Comparison of ENCODE assay signal across 14 cellular contexts in the genomic region with DNA sequence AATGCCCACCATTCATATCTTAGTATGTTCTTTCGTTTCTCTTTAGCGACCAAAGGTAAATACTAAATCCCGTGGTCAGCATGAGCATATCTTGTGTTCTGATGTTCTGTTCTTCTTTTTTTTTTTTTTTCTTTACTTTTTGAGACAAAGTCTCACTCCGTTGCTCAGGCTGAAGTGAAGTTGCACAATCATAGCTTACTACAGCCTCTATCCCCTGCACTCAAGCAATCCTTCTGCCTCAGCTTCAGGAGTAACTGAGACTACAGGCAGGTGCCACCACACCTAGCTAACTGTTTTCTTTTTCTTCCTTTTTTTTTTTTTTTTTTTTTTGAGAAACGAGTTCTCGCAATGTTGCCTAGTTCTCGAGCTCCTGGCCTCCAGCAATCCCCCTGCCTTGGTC.
A peak's percentile ranks its signal among the peaks of the same experiment; 100 is the strongest.
DNase-seq lines count a peak whose midpoint lies in the region; ATAC-seq, FAIRE-seq and TF ChIP-seq lines count a peak whose summit lies in the region.
"Had no signal": no experiment of that assay in that cellular context is flagged by ENCODE, and none has a peak within 500 bp of the region (broad histone marks: within the 10 kb centered on the region; RNA-seq: fewer than 3 reads in every experiment).

No MANE protein-coding gene starts in this region.

- intact Hi-C loops in CD4-positive, alpha-beta memory T cell (cut with micrococcal nuclease) = loop anchor here (5.0 kb wide), 1 partner anchor 107 kb away; a partner anchor contains a TSS
- intact Hi-C loops in OCI-LY7 (cut with micrococcal nuclease; ENCODE audit: unreplicated experiment) = no loop called here

- H3K14ac ChIP-seq in H1 (ENCODE audit: insufficient read length) = no peak overlapping the region

- no peak for TF ChIP-seq EP300 in H1 (IDR thresholded peaks at IDR 0.05; ENCODE audit: borderline replicate concordance in 1 of 2, low read depth in 2 of 2, low read length in 2 of 2)

- no peaks in the 10 kb centered on the region for H3K36me3 ChIP-seq in CD4-positive, alpha-beta memory T cell (ENCODE audit: insufficient read depth, low read length)
- H3K36me3 ChIP-seq in OCI-LY7 (ENCODE audit: insufficient read depth, low read length) (no peaks in the 10 kb centered on the region), H1 (ENCODE audit: control insufficient read depth in 2 of 4, insufficient read depth in 4 of 4, low read length in 3 of 4) (no peaks in the 10 kb centered on the region)

- no peak for TF ChIP-seq CTCF in OCI-LY7 (conservative IDR thresholded peaks at IDR 0.05; ENCODE audit: low read length)
- no peak for TF ChIP-seq CTCF in H1 (IDR thresholded peaks at IDR 0.05; ENCODE audit: control extremely low read depth in 1 of 3, insufficient read depth in 1 of 3, low read depth in 1 of 3, low read length in 3 of 3)
- TF ChIP-seq CTCF in HFFc6 (IDR thresholded peaks at IDR 0.05) = no peak

- no peak overlapping the region for H3K4ac ChIP-seq in H1 (replicated peaks; ENCODE audit: insufficient read length, low read depth, low read length)

- no peaks in the 10 kb centered on the region for H3K9me3 ChIP-seq in CD4-positive, alpha-beta memory T cell (ENCODE audit: control insufficient read depth in 1 of 2, low read length in 2 of 2)
- H3K9me3 ChIP-seq in OCI-LY7 (ENCODE audit: low read length) (no peaks in the 10 kb centered on the region), H1 (ENCODE audit: insufficient read depth in 2 of 2, low read depth in 1 of 2, low read length in 1 of 2) (peaks cover 0 to 6% of the 10 kb centered on the region in 2 experiments; a peak in 1 of 4 replicates)

- no peak overlapping the region for H2BK5ac ChIP-seq in H1 (ENCODE audit: low read depth, low read length)

- H3K56ac ChIP-seq in H1 (replicated peaks; ENCODE audit: insufficient read length, low read depth, low read length) = no peak overlapping the region

- BruUV-seq in OCI-LY7 (replicated peaks; lab: Mats Ljungman, UMichigan) = no TSS peak

- no peak overlapping the region for H3K18ac ChIP-seq in H1 (ENCODE audit: extremely low read depth, low read length)

- POLR2A ChIA-PET in CD4-positive, alpha-beta memory T cell (lab: Charles Lee; ENCODE audit: partially characterized antibody) = interaction anchor here (1.5 kb wide), 1 partner anchor 17 kb away, joined by 3 read pairs; no protein-coding TSS in a partner anchor
- POLR2A ChIA-PET in OCI-LY7 (lab: Charles Lee) (interaction anchor here (0.6 to 1.2 kb wide), 4 partner anchors 11 to 116 kb away, joined by 3 to 6 read pairs (median 4); no protein-coding TSS in a partner anchor), H1 (lab: Charles Lee; ENCODE audit: partially characterized antibody) (no interaction called here)

- no peak overlapping the region for H2BK15ac ChIP-seq in H1 (ENCODE audit: low read length)

- no peak overlapping the region for H2BK12ac ChIP-seq in H1 (ENCODE audit: low read depth, low read length)

- no peak overlapping the region for H3K27ac ChIP-seq in CD4-positive, alpha-beta memory T cell (ENCODE audit: low read depth, low read length)
- peak overlapping the region; percentile 29 for H3K27ac ChIP-seq in OCI-LY7 (ENCODE audit: low read depth, low read length, poor library complexity, severe bottlenecking)
- H3K27ac ChIP-seq in H1 (ENCODE audit: low read depth, low read length) = no peak overlapping the region

- ATAC-seq in HG02981 (IDR thresholded peaks at IDR 0.05; ENCODE audit: unreplicated experiment) = no peak

- no peak overlapping the region for H4K8ac ChIP-seq in H1 (ENCODE audit: extremely low read depth, insufficient read depth, low read length)

- 92% methylated on average over 6 of the region's 7 CpGs; no CpG with 5 or more reads in 1 of the 2 experiments for WGBS in H1 (ENCODE audit: extremely low coverage in 1 of 2, insufficient coverage in 1 of 2, insufficient read length in 1 of 2, insufficient replicate concordance in 2 of 2, low coverage in 1 of 2, low lambda C conversion rate in 2 of 2, missing lambda C conversion rate in 1 of 2), 2 experiments

- H3K4me1 ChIP-seq in CD4-positive, alpha-beta memory T cell (ENCODE audit: insufficient read depth, low read length) = peaks cover 21% of the 10 kb centered on the region
- H3K4me1 ChIP-seq in OCI-LY7 (ENCODE audit: insufficient read depth, low read length, poor library complexity, severe bottlenecking) (peaks cover 20% of the 10 kb centered on the region), H1 (replicated peaks in 1 of 4; ENCODE audit: control insufficient read depth in 3 of 4, insufficient read depth in 4 of 4, low read length in 3 of 4) (peaks cover 0 to 4% (median 0%) of the 10 kb centered on the region in 4 experiments; a peak in 3 of 7 replicates)

- no peak overlapping the region for H3K9ac ChIP-seq in H1 (replicated peaks in 1 of 4; ENCODE audit: extremely low read depth in 1 of 4, low read depth in 3 of 4, low read length in 3 of 4)

- no peak for TF ChIP-seq POLR2A in H1 (IDR thresholded peaks at IDR 0.05; ENCODE audit: control extremely low read depth in 1 of 2, low read depth in 2 of 2, low read length in 2 of 2)

- no peak overlapping the region for H2BK120ac ChIP-seq in H1 (replicated peaks; ENCODE audit: low read depth, low read length)

- H2AK5ac ChIP-seq in H1 (ENCODE audit: low read depth, low read length) = no peak overlapping the region

- H4K20me1 ChIP-seq in OCI-LY7 (ENCODE audit: insufficient read depth, low read length) = no peaks in the 10 kb centered on the region
- no peaks in the 10 kb centered on the region for H4K20me1 ChIP-seq in H1 (replicated peaks in 1 of 2; ENCODE audit: control insufficient read depth in 1 of 2, insufficient read depth in 2 of 2, low read length in 2 of 2)

- H3K23ac ChIP-seq in H1 (ENCODE audit: insufficient read length) = no peak overlapping the region

- peaks cover 21 to 52% (median 34%) of the 10 kb centered on the region in 4 donors for H3K4me1 Mint-ChIP-seq in CD4-positive, alpha-beta memory T cell
- no peaks in the 10 kb centered on the region for H3K4me1 Mint-ChIP-seq in HFFc6 (ENCODE audit: low read depth)
- H3K4me1 Mint-ChIP-seq: brain had no signal

- no peaks in the 10 kb centered on the region for H3K9me2 ChIP-seq in OCI-LY7 (ENCODE audit: insufficient read depth, low read length)

- H2AFZ ChIP-seq in OCI-LY7 (ENCODE audit: low read length) (peak overlapping the region; percentile 98), H1 (ENCODE audit: low read length) (no peak overlapping the region)

- H3K4me3 Mint-ChIP-seq in CD4-positive, alpha-beta memory T cell = peak overlapping the region in 2 of 8 donors; percentile 2 to 44
- no peak overlapping the region for H3K4me3 Mint-ChIP-seq in HFFc6
- H3K4me3 Mint-ChIP-seq: brain; dendritic cell treated with granulocyte-macrophage colony-stimulating factor and Interleukin-4, amounts not matched to agents 40 ng/mL and 50 ng/mL, for 4 days had no signal

- no peak overlapping the region for H3K4me3 ChIP-seq in CD4-positive, alpha-beta memory T cell (ENCODE audit: low read length in 2 of 2)
- H3K4me3 ChIP-seq in OCI-LY7 (ENCODE audit: low read depth, low read length, poor library complexity, severe bottlenecking) = no peak overlapping the region
- no peak overlapping the region for H3K4me3 ChIP-seq in H1 (ENCODE audit: extremely low read depth in 1 of 4, insufficient read depth in 2 of 4, low read depth in 3 of 4, low read length in 4 of 4)
- H3K4me3 ChIP-seq: smooth muscle cell had no signal

- H3K79me1 ChIP-seq in H1 (ENCODE audit: low read depth, low read length) = no peaks in the 10 kb centered on the region

- TF ChIP-seq RAD21 in H1 (IDR thresholded peaks at IDR 0.05 in 1 of 2, conservative IDR thresholded peaks at IDR 0.05 in 1 of 2; ENCODE audit: low read depth in 2 of 2, low read length in 2 of 2) = no peak

- H4K91ac ChIP-seq in H1 (replicated peaks; ENCODE audit: insufficient read length, low read length) = no peak overlapping the region

- H3K27me3 ChIP-seq in CD4-positive, alpha-beta memory T cell (ENCODE audit: insufficient read depth, low read length) = no peaks in the 10 kb centered on the region
- H3K27me3 ChIP-seq in H1 (replicated peaks in 1 of 4; ENCODE audit: control insufficient read depth in 3 of 4, extremely low read depth in 1 of 4, insufficient read depth in 3 of 4, low read length in 3 of 4) = no peaks in the 10 kb centered on the region

- H4K5ac ChIP-seq in H1 (ENCODE audit: insufficient read length, low read depth, low read length) = no peak overlapping the region

- no peaks in the 10 kb centered on the region for H3K23me2 ChIP-seq in H1 (ENCODE audit: low read depth, low read length)

- FAIRE-seq in GM19239 (lab: Jason Lieb, UNC) = peak; percentile 40
- no peak for FAIRE-seq in H1 (lab: Jason Lieb, UNC)

- CTCF ChIA-PET in CD4-positive, alpha-beta memory T cell (lab: Charles Lee; ENCODE audit: partially characterized antibody) = interaction anchor here (1.5 to 2.0 kb wide), 2 partner anchors 13 to 108 kb away, joined by 3 to 14 read pairs; no protein-coding TSS in a partner anchor
- CTCF ChIA-PET in OCI-LY7 (lab: Charles Lee; ENCODE audit: unreplicated experiment) (interaction anchor here (0.6 kb wide), 2 partner anchors 14 to 1633 kb away, joined by 3 to 4 read pairs; no protein-coding TSS in a partner anchor), H1 (lab: Charles Lee; ENCODE audit: partially characterized antibody) (interaction anchor here (0.6 to 1.4 kb wide), 7 partner anchors 8 to 948 kb away, joined by 3 to 7 read pairs (median 3); no protein-coding TSS in a partner anchor)

- H3K79me2 ChIP-seq in OCI-LY7 (ENCODE audit: insufficient read depth, low read depth, low read length) = no peaks in the 10 kb centered on the region
- no peaks in the 10 kb centered on the region for H3K79me2 ChIP-seq in H1 (ENCODE audit: control insufficient read depth in 1 of 2, insufficient read depth in 2 of 2, low read length in 2 of 2)

- no peaks in the 10 kb centered on the region for H3K27me3 Mint-ChIP-seq in CD4-positive, alpha-beta memory T cell
- H3K27me3 Mint-ChIP-seq in HFFc6 (ENCODE audit: insufficient read depth) = peaks cover 10% of the 10 kb centered on the region
- H3K27me3 Mint-ChIP-seq: brain; dendritic cell treated with granulocyte-macrophage colony-stimulating factor and Interleukin-4, amounts not matched to agents 40 ng/mL and 50 ng/mL, for 4 days had no signal

- H3K27ac Mint-ChIP-seq in CD4-positive, alpha-beta memory T cell = peak overlapping the region in 5 of 7 donors; percentile 78 to 89 (median 82)
- H3K27ac Mint-ChIP-seq in HFFc6 = no peak overlapping the region
- H3K27ac Mint-ChIP-seq: dendritic cell treated with granulocyte-macrophage colony-stimulating factor and Interleukin-4, amounts not matched to agents 40 ng/mL and 50 ng/mL, for 4 days had no signal

- no peaks in the 10 kb centered on the region for H3K36me3 Mint-ChIP-seq in CD4-positive, alpha-beta memory T cell
- H3K36me3 Mint-ChIP-seq in HFFc6 (ENCODE audit: low read depth) = no peaks in the 10 kb centered on the region
- H3K36me3 Mint-ChIP-seq: brain had no signal

- no peaks in the 10 kb centered on the region for H3K9me3 Mint-ChIP-seq in CD4-positive, alpha-beta memory T cell
- H3K9me3 Mint-ChIP-seq in HFFc6 = no peaks in the 10 kb centered on the region
- H3K9me3 Mint-ChIP-seq: brain; dendritic cell treated with granulocyte-macrophage colony-stimulating factor and Interleukin-4, amounts not matched to agents 40 ng/mL and 50 ng/mL, for 4 days had no signal

- peak overlapping the region; percentile 57; the same call in 1 of the 2 replicates for H3K4me2 ChIP-seq in OCI-LY7 (ENCODE audit: low read length)
- no peak overlapping the region for H3K4me2 ChIP-seq in H1 (ENCODE audit: insufficient read depth in 1 of 2, low read depth in 2 of 2, low read length in 2 of 2)
- H3K4me2 ChIP-seq: smooth muscle cell had no signal

- no peak for DNase-seq in CD4-positive, alpha-beta memory T cell
- DNase-seq in GM19239 (ENCODE audit: insufficient read length, low spot score) (no peak), OCI-LY7 (ENCODE audit: low spot score) (peak; percentile 15), H1 (ENCODE audit: low read depth in 1 of 2, low spot score in 2 of 2) (no peak), HFFc6 (no peak), NCI-H526 treated with DMSO at 0.1 percent for 48 hours (lab: John Stamatoyannopoulos, UW) (no peak)
- DNase-seq in activated CD4-positive, alpha-beta T cell treated with anti-CD3 and anti-CD28 coated beads for 4 hours = no peak
- DNase-seq: C1 segment of cervical spinal cord, NCI-H1436, NCI-H446 had no signal

- no peak overlapping the region for H2BK20ac ChIP-seq in H1 (ENCODE audit: low read length)
